ENCODE assay signal across 8 cellular contexts in genomic region chr19:48170817-48171347, GRCh38. TPM values are rescaled to one million over a fixed set of nuclear protein-coding genes. Genes with fewer than 3 reads are reported as not detected.
DNase-seq lines count a peak whose midpoint lies in the region; ATAC-seq, FAIRE-seq and TF ChIP-seq lines count a peak whose summit lies in the region.

No MANE protein-coding gene starts in this region.

- no peak for TF ChIP-seq RAD21 in A549 (conservative IDR thresholded peaks at IDR 0.05 in 1 of 2, IDR thresholded peaks at IDR 0.05 in 1 of 2)

- H2BK120ac ChIP-seq in H9 (ENCODE audit: low read depth, low read length, poor library complexity, severe bottlenecking): no peak overlapping the region

- POLR2A ChIA-PET in A549 (lab: Yijun Ruan, JAX): interaction anchor here (1.0 to 1.3 kb wide), 2 partner anchors 33 to 61 kb away, joined by 3 read pairs; partner anchors contain the start of gene PLA2G4C

- no peak overlapping the region for H2BK20ac ChIP-seq in H9 (ENCODE audit: low read depth, low read length, poor library complexity, severe bottlenecking)

- H3K36me3 Mint-ChIP-seq in H9 (ENCODE audit: insufficient read depth in 1 of 3, low read depth in 3 of 3): peaks cover 24 to 40% (median 35%) of the 10 kb centered on the region in 3 experiments; a peak in 6 of 7 replicates
- H3K36me3 Mint-ChIP-seq in activated naive CD4-positive, alpha-beta T cell treated with anti-CD3 and anti-CD28 coated beads, Interleukin-2, amount 50 U/mL, for 72 hours: peaks cover 27 to 36% of the 10 kb centered on the region in 2 donors
- peaks cover 10 to 13% (median 13%) of the 10 kb centered on the region in 3 donors for H3K36me3 Mint-ChIP-seq in immature natural killer cell

- H3K9me3 ChIP-seq in A549: no peaks in the 10 kb centered on the region
- no peaks in the 10 kb centered on the region for H3K9me3 ChIP-seq in H9 (ENCODE audit: control insufficient read depth, low read depth, low read length)

- H3K4me1 ChIP-seq in A549: peaks cover 14% of the 10 kb centered on the region; the same call in 2 of the 3 replicates
- H3K4me1 ChIP-seq in H9 (ENCODE audit: insufficient read depth, low read length): no peaks in the 10 kb centered on the region; the same call in 1 of the 2 replicates

- H3K4me3 ChIP-seq in A549: peak overlapping the region; percentile 94

- peak overlapping the region; percentile 96 to 98 for H3K4me3 Mint-ChIP-seq in H9
- peak overlapping the region; percentile 93 to 100 (median 97) for H3K4me3 Mint-ChIP-seq in immature natural killer cell
- H3K4me3 Mint-ChIP-seq in stimulated activated naive CD8-positive, alpha-beta T cell treated with anti-CD3 and anti-CD28 coated beads, Interleukin-15, amount 100 ng/mL, for 72 hours: peak overlapping the region; percentile 89 to 99

- no peak for TF ChIP-seq POLR2A in A549 (IDR thresholded peaks at IDR 0.05; ENCODE audit: low read length)

- H2AK5ac ChIP-seq in H9 (ENCODE audit: insufficient read length, low read length): no peak overlapping the region

- FAIRE-seq in A549 (lab: Jason Lieb, UNC): no peak

- WGBS in A549 (ENCODE audit: missing lambda C conversion rate): 6% methylated on average over 14 of the region's 21 CpGs
- WGBS in H9 (ENCODE audit: extremely low coverage, insufficient read length, low lambda C conversion rate): no CpG with 5 or more reads among the region's 21 CpGs

- peaks cover 15% of the 10 kb centered on the region; the same call in 1 of the 2 replicates for H3K79me2 ChIP-seq in H9 (ENCODE audit: insufficient read depth, low read length)

- no peak overlapping the region for H2BK15ac ChIP-seq in H9 (ENCODE audit: low read depth, low read length)

- no peak overlapping the region for H3K56ac ChIP-seq in H9 (ENCODE audit: insufficient read length, low read depth, low read length)

- H4K5ac ChIP-seq in H9 (ENCODE audit: insufficient read length, low read depth, low read length): no peak overlapping the region

- H3K27ac Mint-ChIP-seq in H9 (peak overlapping the region; percentile 3 to 97 (median 91); a peak in 6 of 7 replicates), immature natural killer cell (peak overlapping the region; percentile 51 to 98 (median 80))
- peak overlapping the region; percentile 89 to 93 for H3K27ac Mint-ChIP-seq in activated naive CD4-positive, alpha-beta T cell treated with anti-CD3 and anti-CD28 coated beads, Interleukin-2, amount 50 U/mL, for 72 hours
- H3K27ac Mint-ChIP-seq in stimulated activated naive CD8-positive, alpha-beta T cell treated with anti-CD3 and anti-CD28 coated beads, Interleukin-15, amount 100 ng/mL, for 72 hours: peak overlapping the region; percentile 65 to 86

- no peaks in the 10 kb centered on the region for H4K20me1 ChIP-seq in H9 (ENCODE audit: control insufficient read depth, insufficient read depth, insufficient read length)

- H3K23me2 ChIP-seq in H9 (ENCODE audit: insufficient read length, low read depth, low read length, poor library complexity, severe bottlenecking): peaks cover 7% of the 10 kb centered on the region

- no peak overlapping the region for H3K23ac ChIP-seq in H9 (ENCODE audit: insufficient read length, low read depth, low read length)

- H4K91ac ChIP-seq in H9 (ENCODE audit: insufficient read length, low read depth, low read length): no peak overlapping the region

- no peak overlapping the region for H2AFZ ChIP-seq in H9 (ENCODE audit: low read length)

- peak overlapping the region; percentile 80; the same call in 1 of the 2 replicates for H3K14ac ChIP-seq in H9 (ENCODE audit: insufficient read depth, low read length)

- H2BK5ac ChIP-seq in H9 (ENCODE audit: insufficient read length, low read length): no peak overlapping the region

- H3K9ac ChIP-seq in H9 (ENCODE audit: extremely low read depth, insufficient read length, low read length): peak overlapping the region; percentile 80

- no peak for TF ChIP-seq EP300 in A549 (IDR thresholded peaks at IDR 0.05)

- peak; percentile 1 to 46; a peak in 3 of 6 replicates for ATAC-seq in A549
- ATAC-seq in activated naive CD4-positive, alpha-beta T cell treated with anti-CD3 and anti-CD28 coated beads, Interleukin-2, amount 50 U/mL, for 72 hours: no peak
- ATAC-seq in stimulated activated naive CD8-positive, alpha-beta T cell treated with anti-CD3 and anti-CD28 coated beads, Interleukin-15, amount 100 ng/mL, for 72 hours: peak; percentile 18
- no peak for ATAC-seq in HG02973 (IDR thresholded peaks at IDR 0.05; ENCODE audit: unreplicated experiment)
- ATAC-seq in GM21390 (IDR thresholded peaks at IDR 0.05; ENCODE audit: unreplicated experiment): no peak

- H3K4ac ChIP-seq in H9 (ENCODE audit: low read depth, low read length): no peak overlapping the region

- DNase-seq in A549 (ENCODE audit: low read depth in 1 of 2, low spot score in 1 of 2): no peak
- DNase-seq in H9: peak; percentile 45
- peak in 1 of 2 donors; percentile 7 for DNase-seq in activated naive CD4-positive, alpha-beta T cell treated with anti-CD3 and anti-CD28 coated beads, Interleukin-2, amount 50 U/mL, for 72 hours (ENCODE audit: low spot score in 2 of 2)
- DNase-seq in immature natural killer cell: no peak
- no peak for DNase-seq in stimulated activated naive CD8-positive, alpha-beta T cell treated with anti-CD3 and anti-CD28 coated beads, Interleukin-15, amount 100 ng/mL, for 72 hours
- no peak for DNase-seq in NCI-H2107 (lab: John Stamatoyannopoulos, UW)

- no peak for TF ChIP-seq CTCF in A549 (IDR thresholded peaks at IDR 0.05)
- TF ChIP-seq CTCF in H9 (conservative IDR thresholded peaks at IDR 0.05): no peak

- CTCF ChIA-PET in A549 (lab: Yijun Ruan, JAX): interaction anchor here (0.8 to 1.5 kb wide), 5 partner anchors 9 to 63 kb away, joined by 3 to 5 read pairs (median 4); no protein-coding TSS in a partner anchor

- no peak overlapping the region for H2BK12ac ChIP-seq in H9 (ENCODE audit: insufficient read length, low read depth, low read length)

- H3K4me2 ChIP-seq in A549: peak overlapping the region; percentile 93
- peak overlapping the region; percentile 93 for H3K4me2 ChIP-seq in H9 (ENCODE audit: insufficient read depth, insufficient read length, low read length)

- H3K27me3 Mint-ChIP-seq in H9 (ENCODE audit: low read depth): no peaks in the 10 kb centered on the region; the same call in 1 of the 2 replicates
- H3K27me3 Mint-ChIP-seq in immature natural killer cell (ENCODE audit: low read depth in 3 of 3): peaks cover 7 to 12% (median 9%) of the 10 kb centered on the region in 3 donors
- no peaks in the 10 kb centered on the region for H3K27me3 Mint-ChIP-seq in stimulated activated naive CD8-positive, alpha-beta T cell treated with anti-CD3 and anti-CD28 coated beads, Interleukin-15, amount 100 ng/mL, for 72 hours

- no peaks in the 10 kb centered on the region for H3K27me3 ChIP-seq in H9 (ENCODE audit: insufficient read depth, low read length)

- H3K79me1 ChIP-seq in H9 (ENCODE audit: insufficient read depth, low read depth, low read length, poor library complexity, severe bottlenecking): peaks cover 4% of the 10 kb centered on the region

- H3T11ph ChIP-seq in H9 (ENCODE audit: low read length): no peak overlapping the region

- peak overlapping the region; percentile 100 for H3K18ac ChIP-seq in H9 (ENCODE audit: insufficient read length, low read depth, low read length)

- H4K8ac ChIP-seq in H9 (replicated peaks; ENCODE audit: insufficient read length, low read depth, low read length): peak overlapping the region; percentile 27

- H3K27ac ChIP-seq in A549 (peak overlapping the region; percentile 92 to 93), H9 (ENCODE audit: insufficient read length, low read depth, low read length) (no peak overlapping the region)

- H3K9me3 Mint-ChIP-seq in H9 (no peaks in the 10 kb centered on the region), immature natural killer cell (no peaks in the 10 kb centered on the region)
- H3K9me3 Mint-ChIP-seq in activated naive CD4-positive, alpha-beta T cell treated with anti-CD3 and anti-CD28 coated beads, Interleukin-2, amount 50 U/mL, for 72 hours: no peaks in the 10 kb centered on the region
- H3K9me3 Mint-ChIP-seq in stimulated activated naive CD8-positive, alpha-beta T cell treated with anti-CD3 and anti-CD28 coated beads, Interleukin-15, amount 100 ng/mL, for 72 hours: no peaks in the 10 kb centered on the region

- H3K4me1 Mint-ChIP-seq in H9 (peaks cover 13 to 17% of the 10 kb centered on the region in 2 experiments), immature natural killer cell (peaks cover 22 to 23% of the 10 kb centered on the region in 2 donors)
- H3K4me1 Mint-ChIP-seq in stimulated activated naive CD8-positive, alpha-beta T cell treated with anti-CD3 and anti-CD28 coated beads, Interleukin-15, amount 100 ng/mL, for 72 hours: peaks cover 55% of the 10 kb centered on the region

TF ChIP-seq in A549, 52 proteins besides CTCF, POLR2A, EP300 and RAD21:
- TF ChIP-seq JUN (IDR thresholded peaks at IDR 0.05) (peak in 1 of 2 experiments; percentile 9; a peak in 1 of 5 replicates), CBX8 (IDR thresholded peaks at IDR 0.05) (no peak), RNF2 (IDR thresholded peaks at IDR 0.05; ENCODE audit: borderline replicate concordance, low read depth) (no peak), CHD4 (IDR thresholded peaks at IDR 0.05; ENCODE audit: borderline replicate concordance) (no peak)

RNA-seq across cellular contexts. Expression of gene ZSWIM9, which starts 0.4 kb away (rescaled TPM):
- 0.97 and 1.2 TPM in 2 replicates for polyA plus RNA-seq in A549 (2011; rRNA removed)
- polyA plus RNA-seq in A549 (2012; cell fraction: cytosol; rRNA removed): 3.2 and 4.0 TPM in 2 replicates
- polyA plus RNA-seq in A549 (2012; cell fraction: nucleus; rRNA removed): 2.7 and 6.6 TPM in 2 replicates
- polyA plus RNA-seq in A549 (2017; fragmentation: RNase III; extraction: RNeasy Plus Mini Kit Qiagen cat#74134 plus additional on column Dnase treatment): 11.7 to 15.9 TPM (median 13.4 TPM) in 3 replicates
- 0.33 and 0.39 TPM in 2 replicates for polyA minus RNA-seq in A549 (2011; rRNA and poly(A)+ RNA removed)
- total RNA-seq in H9 (2021): 6.4 and 8.9 TPM in 2 replicates
- total RNA-seq in activated naive CD4-positive, alpha-beta T cell treated with anti-CD3 and anti-CD28 coated beads, Interleukin-2, amount 50 U/mL, for 72 hours: 10 to 100 TPM in 1 of 2 donors, 1 to 10 TPM in 1; 9.0 to 10.2 TPM
- polyA plus RNA-seq in immature natural killer cell: 1 to 10 TPM in 1 of 3 donors, under 1 TPM in 1, not detected in 1; 0.54 to 1.3 TPM

RNA-seq across cellular contexts. Expression of gene LIG1, which starts 0.7 kb away (rescaled TPM):
- polyA plus RNA-seq in A549 (2011; rRNA removed): 41.2 and 54.9 TPM in 2 replicates
- polyA plus RNA-seq in A549 (2012; cell fraction: cytosol; rRNA removed): 101 and 103 TPM in 2 replicates
- polyA plus RNA-seq in A549 (2012; cell fraction: nucleus; rRNA removed): 334 and 347 TPM in 2 replicates
- 88.8 to 106 TPM (median 101 TPM) in 3 replicates for polyA plus RNA-seq in A549 (2017; fragmentation: RNase III; extraction: RNeasy Plus Mini Kit Qiagen cat#74134 plus additional on column Dnase treatment)
- 69.2 and 70.1 TPM in 2 replicates for polyA minus RNA-seq in A549 (2011; rRNA and poly(A)+ RNA removed)
- total RNA-seq in H9 (2021): 115 TPM in 2 replicates
- 100 to 1,000 TPM; 180 to 231 TPM for total RNA-seq in activated naive CD4-positive, alpha-beta T cell treated with anti-CD3 and anti-CD28 coated beads, Interleukin-2, amount 50 U/mL, for 72 hours
- polyA plus RNA-seq in immature natural killer cell: 10 to 100 TPM; 13.1 to 26.0 (median 17.3) TPM

Comparison
In these comparisons a context has a peak if more than half of its experiments do, and no peak if none do; other contexts are left out.
1. ATAC-seq: peak in A549 (2 of 2) and stimulated activated naive CD8-positive, alpha-beta T cell treated with anti-CD3 and anti-CD28 coated beads, Interleukin-15, amount 100 ng/mL, for 72 hours (single experiment); none in activated naive CD4-positive, alpha-beta T cell treated with anti-CD3 and anti-CD28 coated beads, Interleukin-2, amount 50 U/mL, for 72 hours (0 of 2), HG02973 (single experiment) and GM21390 (single experiment).
2. Peak in every context shown above with its lines, with median percentiles within 50 percentile points of each other: H3K27ac Mint-ChIP-seq and H3K4me3 Mint-ChIP-seq.